Comparison of ENCODE assay signal across 8 cellular contexts in genomic region chr1:156456625-156457465, GRCh38. TPM values are rescaled to one million over a fixed set of nuclear protein-coding genes. Genes with fewer than 3 reads are reported as not detected.
DNase-seq lines count a peak whose midpoint lies in the region; ATAC-seq and TF ChIP-seq lines count a peak whose summit lies in the region.

No MANE protein-coding gene starts in this region.

- H3K79me2 ChIP-seq in OCI-LY7 (ENCODE audit: insufficient read depth, low read depth, low read length), result no peaks in the 10 kb centered on the region

- CTCF ChIA-PET in OCI-LY7 (lab: Charles Lee; ENCODE audit: unreplicated experiment), result interaction anchor here (0.6 to 1.3 kb wide), 10 partner anchors 23 to 168 kb away, joined by 3 to 6 read pairs (median 4); partner anchors contain the start of gene MEF2D

- intact Hi-C loops in OCI-LY7 (cut with micrococcal nuclease; ENCODE audit: unreplicated experiment), result loop anchor here (1.0 to 2.0 kb wide), 4 partner anchors 48 to 151 kb away; partner anchors contain the start of gene GPATCH4

- 0 out of 2 replicates have a peak, but pooled peaks have one; percentile 6 for TF ChIP-seq CTCF in OCI-LY7 (conservative IDR thresholded peaks at IDR 0.05; ENCODE audit: low read length)
- no peak for TF ChIP-seq CTCF in epithelial cell of esophagus (IDR thresholded peaks at IDR 0.05; ENCODE audit: insufficient read depth, low read depth, low read length, missing control alignments)

- H3K9me3 ChIP-seq in OCI-LY7 (ENCODE audit: low read length), result no peaks in the 10 kb centered on the region

- no peaks in the 10 kb centered on the region for H3K36me3 Mint-ChIP-seq in IgD-negative memory B cell

- no peaks in the 10 kb centered on the region for H3K9me2 ChIP-seq in OCI-LY7 (ENCODE audit: insufficient read depth, low read length)

- peak overlapping the region; percentile 92 to 97 (median 94) for H3K4me3 Mint-ChIP-seq in IgD-negative memory B cell

- H3K4me1 Mint-ChIP-seq in IgD-negative memory B cell, result peaks cover 7 to 11% (median 8%) of the 10 kb centered on the region in 3 donors

- H3K9me3 Mint-ChIP-seq in IgD-negative memory B cell, result no peaks in the 10 kb centered on the region

- ATAC-seq in GM21529 (IDR thresholded peaks at IDR 0.05; ENCODE audit: unreplicated experiment), result peak; percentile 74

- DNase-seq in DMS114 treated with DMSO at 0.1 percent for 48 hours (lab: John Stamatoyannopoulos, UW; ENCODE audit: unreplicated experiment), result peak; percentile 97
- DNase-seq in OCI-LY7 (ENCODE audit: low spot score), result peak; percentile 97
- DNase-seq in activated T-cell treated with anti-CD3 and anti-CD28 coated beads for 4 hours, result peak; percentile 91
- DNase-seq in epithelial cell of esophagus (ENCODE audit: low read depth), result peak; percentile 98
- peak; percentile 93 for DNase-seq in middle frontal gyrus (ENCODE audit: extremely low spot score, low spot score)
- peak; percentile 89 to 93 for DNase-seq in stimulated activated CD8-positive, alpha-beta memory T cell treated with anti-CD3 and anti-CD28 coated beads, Interleukin-2, amount 100 ng/mL, for 1 hour (ENCODE audit: low read depth in 2 of 2)

- H4K20me1 ChIP-seq in OCI-LY7 (ENCODE audit: insufficient read depth, low read length), result no peaks in the 10 kb centered on the region

- peak overlapping the region; percentile 77 for H3K4me2 ChIP-seq in OCI-LY7 (ENCODE audit: low read length)

- H3K4me3 ChIP-seq in OCI-LY7 (ENCODE audit: low read depth, low read length, poor library complexity, severe bottlenecking) (peak overlapping the region; percentile 66), epithelial cell of esophagus (ENCODE audit: low read length) (peak overlapping the region; percentile 51)

- peak overlapping the region; percentile 97 to 100 (median 99) for H3K27ac Mint-ChIP-seq in IgD-negative memory B cell

- BruUV-seq in OCI-LY7 (replicated peaks; lab: Mats Ljungman, UMichigan), result TSS peak; percentile 45

- H3K36me3 ChIP-seq in OCI-LY7 (ENCODE audit: insufficient read depth, low read length), result no peaks in the 10 kb centered on the region

- H3K27me3 Mint-ChIP-seq in IgD-negative memory B cell, result no peaks in the 10 kb centered on the region

- peak overlapping the region; percentile 57 for H2AFZ ChIP-seq in OCI-LY7 (ENCODE audit: low read length)

- peaks cover 20% of the 10 kb centered on the region for H3K4me1 ChIP-seq in OCI-LY7 (ENCODE audit: insufficient read depth, low read length, poor library complexity, severe bottlenecking)

- H3K27ac ChIP-seq in OCI-LY7 (ENCODE audit: low read depth, low read length, poor library complexity, severe bottlenecking), result peak overlapping the region; percentile 82

- POLR2A ChIA-PET in OCI-LY7 (lab: Charles Lee), result interaction anchor here (0.6 to 2.5 kb wide), 12 partner anchors 27 to 772 kb away, joined by 3 to 10 read pairs (median 5); partner anchors contain the start of gene GPATCH4

RNA-seq across cellular contexts. Expression of gene MEF2D, which starts 43.7 kb away (rescaled TPM):
- polyA plus RNA-seq in IgD-negative memory B cell, result 16.2 TPM
- 23.4 and 42.7 TPM in 2 replicates for total RNA-seq in OCI-LY7 (2014; rRNA removed; shearing (Covaris generic))
- 92.3 and 101 TPM in 2 replicates for total RNA-seq in OCI-LY7 (2022)

Comparison
In these comparisons a context has a peak if more than half of its experiments do, and no peak if none do; other contexts are left out.
1. Peak in every context shown above with its lines: DNase-seq, ATAC-seq, H3K4me3 ChIP-seq and H3K27ac ChIP-seq.